1 cellular context compared by ENCODE assay signal in genomic region chr2:233565685-233566140, GRCh38.
TF ChIP-seq lines count a peak whose summit lies in the region.

No MANE protein-coding gene starts in this region.

TF ChIP-seq in HEK293, 187 proteins besides CTCF, POLR2A, EP300 and RAD21 (continued from another document):
- no peak for TF ChIP-seq BCL6B (tag by site-specific recombination; IDR thresholded peaks at IDR 0.05)
- TF ChIP-seq SCRT2 (tag by site-specific recombination; IDR thresholded peaks at IDR 0.05) = peak; percentile 72; the same call in 1 of the 2 replicates
- TF ChIP-seq ZNF239 (tag by site-specific recombination; IDR thresholded peaks at IDR 0.05) = no peak
- TF ChIP-seq ZNF19 (tag by site-specific recombination; IDR thresholded peaks at IDR 0.05; ENCODE audit: low read depth) = no peak
- TF ChIP-seq GLI2 (tag by site-specific recombination; IDR thresholded peaks at IDR 0.05; ENCODE audit: borderline replicate concordance, low read depth) = no peak
- TF ChIP-seq, protein P1, sequence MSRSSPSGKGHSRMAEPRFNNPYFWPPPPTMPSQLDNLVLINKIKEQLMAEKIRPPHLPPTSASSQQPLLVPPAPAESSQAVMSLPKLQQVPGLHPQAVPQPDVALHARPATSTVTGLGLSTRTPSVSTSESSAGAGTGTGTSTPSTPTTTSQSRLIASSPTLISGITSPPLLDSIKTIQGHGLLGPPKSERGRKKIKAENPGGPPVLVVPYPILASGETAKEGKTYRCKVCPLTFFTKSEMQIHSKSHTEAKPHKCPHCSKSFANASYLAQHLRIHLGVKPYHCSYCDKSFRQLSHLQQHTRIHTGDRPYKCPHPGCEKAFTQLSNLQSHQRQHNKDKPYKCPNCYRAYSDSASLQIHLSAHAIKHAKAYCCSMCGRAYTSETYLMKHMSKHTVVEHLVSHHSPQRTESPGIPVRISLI (tag by site-specific recombination; IDR thresholded peaks at IDR 0.05) = peak; percentile 47; the same call in 1 of the 2 replicates
- no peak for TF ChIP-seq KLF1 (tag by site-specific recombination; IDR thresholded peaks at IDR 0.05)
- TF ChIP-seq, protein P2, sequence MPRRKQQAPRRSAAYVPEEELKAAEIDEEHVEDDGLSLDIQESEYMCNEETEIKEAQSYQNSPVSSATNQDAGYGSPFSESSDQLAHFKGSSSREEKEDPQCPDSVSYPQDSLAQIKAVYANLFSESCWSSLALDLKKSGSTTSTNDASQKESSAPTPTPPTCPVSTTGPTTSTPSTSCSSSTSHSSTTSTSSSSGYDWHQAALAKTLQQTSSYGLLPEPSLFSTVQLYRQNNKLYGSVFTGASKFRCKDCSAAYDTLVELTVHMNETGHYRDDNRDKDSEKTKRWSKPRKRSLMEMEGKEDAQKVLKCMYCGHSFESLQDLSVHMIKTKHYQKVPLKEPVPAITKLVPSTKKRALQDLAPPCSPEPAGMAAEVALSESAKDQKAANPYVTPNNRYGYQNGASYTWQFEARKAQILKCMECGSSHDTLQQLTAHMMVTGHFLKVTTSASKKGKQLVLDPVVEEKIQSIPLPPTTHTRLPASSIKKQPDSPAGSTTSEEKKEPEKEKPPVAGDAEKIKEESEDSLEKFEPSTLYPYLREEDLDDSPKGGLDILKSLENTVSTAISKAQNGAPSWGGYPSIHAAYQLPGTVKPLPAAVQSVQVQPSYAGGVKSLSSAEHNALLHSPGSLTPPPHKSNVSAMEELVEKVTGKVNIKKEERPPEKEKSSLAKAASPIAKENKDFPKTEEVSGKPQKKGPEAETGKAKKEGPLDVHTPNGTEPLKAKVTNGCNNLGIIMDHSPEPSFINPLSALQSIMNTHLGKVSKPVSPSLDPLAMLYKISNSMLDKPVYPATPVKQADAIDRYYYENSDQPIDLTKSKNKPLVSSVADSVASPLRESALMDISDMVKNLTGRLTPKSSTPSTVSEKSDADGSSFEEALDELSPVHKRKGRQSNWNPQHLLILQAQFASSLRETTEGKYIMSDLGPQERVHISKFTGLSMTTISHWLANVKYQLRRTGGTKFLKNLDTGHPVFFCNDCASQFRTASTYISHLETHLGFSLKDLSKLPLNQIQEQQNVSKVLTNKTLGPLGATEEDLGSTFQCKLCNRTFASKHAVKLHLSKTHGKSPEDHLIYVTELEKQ (tag by site-specific recombination; IDR thresholded peaks at IDR 0.05; ENCODE audit: borderline replicate concordance) = no peak
- no peak for TF ChIP-seq ZNF792 (tag by site-specific recombination; IDR thresholded peaks at IDR 0.05)
- TF ChIP-seq ZNF629 (tag by site-specific recombination; IDR thresholded peaks at IDR 0.05) = no peak
- 0 out of 2 replicates have a peak, but pooled peaks have one; percentile 1 for TF ChIP-seq ZBTB11 (tag by site-specific recombination; conservative IDR thresholded peaks at IDR 0.05; ENCODE audit: low read depth)
- TF ChIP-seq ZBTB21 (tag by site-specific recombination; IDR thresholded peaks at IDR 0.05) = no peak
- no peak for TF ChIP-seq ZNF202 (tag by site-specific recombination; IDR thresholded peaks at IDR 0.05; ENCODE audit: borderline replicate concordance)
- no peak for TF ChIP-seq ZNF169 (tag by site-specific recombination; IDR thresholded peaks at IDR 0.05)
- TF ChIP-seq ZNF335 (tag by site-specific recombination; conservative IDR thresholded peaks at IDR 0.05) = 0 out of 2 replicates have a peak, but pooled peaks have one; percentile 40
- TF ChIP-seq ZNF624 (tag by site-specific recombination; IDR thresholded peaks at IDR 0.05) = no peak
